ENCODE assay signal across 1 cellular context in genomic region chr10:72086466-72087391, GRCh38.
A peak's percentile ranks its signal among the peaks of the same experiment; 100 is the strongest.
TF ChIP-seq lines count a peak whose summit lies in the region.

No MANE protein-coding gene starts in this region.

TF ChIP-seq in H1, 55 proteins besides CTCF, POLR2A, EP300 and RAD21:
- TF ChIP-seq, protein P1, sequence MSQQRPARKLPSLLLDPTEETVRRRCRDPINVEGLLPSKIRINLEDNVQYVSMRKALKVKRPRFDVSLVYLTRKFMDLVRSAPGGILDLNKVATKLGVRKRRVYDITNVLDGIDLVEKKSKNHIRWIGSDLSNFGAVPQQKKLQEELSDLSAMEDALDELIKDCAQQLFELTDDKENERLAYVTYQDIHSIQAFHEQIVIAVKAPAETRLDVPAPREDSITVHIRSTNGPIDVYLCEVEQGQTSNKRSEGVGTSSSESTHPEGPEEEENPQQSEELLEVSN (IDR thresholded peaks at IDR 0.05), result peak; percentile 70
- TF ChIP-seq KDM4A (IDR thresholded peaks at IDR 0.05; ENCODE audit: low read depth, low read length, severe bottlenecking) (no peak), SUZ12 (IDR thresholded peaks at IDR 0.05; ENCODE audit: low read length) (peak; percentile 73), NANOG (IDR thresholded peaks at IDR 0.05; ENCODE audit: insufficient read depth, low read depth, low read length, poor library complexity, severe bottlenecking) (no peak), RBBP5 (IDR thresholded peaks at IDR 0.05; ENCODE audit: borderline replicate concordance, low read depth, low read length) (peak; percentile 54; the same call in 1 of the 2 replicates), RNF2 (IDR thresholded peaks at IDR 0.05; ENCODE audit: borderline replicate concordance, low read depth, low read length, missing control alignments, poor library complexity, severe bottlenecking) (peak; percentile 12), KDM1A (IDR thresholded peaks at IDR 0.05; ENCODE audit: borderline replicate concordance, low read length) (0 out of 2 replicates have a peak, but pooled peaks have one; percentile 11), MAFK (IDR thresholded peaks at IDR 0.05; ENCODE audit: low read depth, low read length) (no peak), MAX (IDR thresholded peaks at IDR 0.05) (peak; percentile 64), ASH2L (IDR thresholded peaks at IDR 0.05; ENCODE audit: low read length) (peak; percentile 10), EZH2 (IDR thresholded peaks at IDR 0.05; ENCODE audit: low read depth, low read length, severe bottlenecking) (peak; percentile 71), EGR1 (IDR thresholded peaks at IDR 0.05; ENCODE audit: borderline replicate concordance, low read depth, low read length) (peak; percentile 54; the same call in 1 of the 2 replicates), HDAC6 (IDR thresholded peaks at IDR 0.05; ENCODE audit: low read depth, low read length) (no peak), TBP (IDR thresholded peaks at IDR 0.05; ENCODE audit: low read depth, low read length) (0 out of 2 replicates have a peak, but pooled peaks have one; percentile 27)
